12 cellular contexts compared by ENCODE assay signal in genomic region chr7:106369349-106369748, GRCh38.
DNase-seq lines count a peak whose midpoint lies in the region; FAIRE-seq and TF ChIP-seq lines count a peak whose summit lies in the region.
"Had no signal": no experiment of that assay in that cellular context is flagged by ENCODE, and none has a peak within 500 bp of the region (broad histone marks: within the 10 kb centered on the region; RNA-seq: fewer than 3 reads in every experiment).

No MANE protein-coding gene starts in this region.

- peaks cover 44% of the 10 kb centered on the region for H3K4me1 Mint-ChIP-seq in activated naive CD4-positive, alpha-beta T cell treated with anti-CD3 and anti-CD28 coated beads for 36 hours (ENCODE audit: low read depth)

- WGBS in smooth muscle cell (ENCODE audit: low lambda C conversion rate): 78% methylated on average over 3 of the region's 3 CpGs

- H3K4me1 ChIP-seq in smooth muscle cell (ENCODE audit: low read depth): no peaks in the 10 kb centered on the region

- no peak overlapping the region for H3K9ac ChIP-seq in smooth muscle cell (ENCODE audit: low read depth)

- H3K9me3 ChIP-seq in smooth muscle cell (replicated peaks; ENCODE audit: low read depth): no peaks in the 10 kb centered on the region

- H4K20me1 ChIP-seq in smooth muscle cell (ENCODE audit: low read depth): no peaks in the 10 kb centered on the region

- no peaks in the 10 kb centered on the region for H3K9me3 Mint-ChIP-seq in activated naive CD4-positive, alpha-beta T cell treated with anti-CD3 and anti-CD28 coated beads for 36 hours
- H3K9me3 Mint-ChIP-seq: CD14-positive monocyte had no signal

- intact Hi-C loops in activated naive CD4-positive, alpha-beta T cell treated with anti-CD3 and anti-CD28 coated beads for 36 hours (cut with micrococcal nuclease): loop anchor here (5.0 to 10.0 kb wide), 2 partner anchors 293 to 1445 kb away; partner anchors contain the start of gene CCDC71L

- H3K79me2 ChIP-seq in smooth muscle cell (ENCODE audit: low read depth): no peaks in the 10 kb centered on the region

- H2AFZ ChIP-seq in smooth muscle cell (ENCODE audit: low read depth): no peak overlapping the region

- H3K4me3 ChIP-seq in fibroblast of mammary gland (ENCODE audit: control insufficient read depth, low read depth, low read length): no peak overlapping the region
- no peak overlapping the region for H3K4me3 ChIP-seq in smooth muscle cell

- no peaks in the 10 kb centered on the region for H3F3A ChIP-seq in smooth muscle cell (ENCODE audit: low read depth)

- no peaks in the 10 kb centered on the region for H3K36me3 Mint-ChIP-seq in activated naive CD4-positive, alpha-beta T cell treated with anti-CD3 and anti-CD28 coated beads for 36 hours (ENCODE audit: low read depth)

- H3K36me3 ChIP-seq in smooth muscle cell (ENCODE audit: low read depth): no peaks in the 10 kb centered on the region

- H3K4me2 ChIP-seq in smooth muscle cell: no peak overlapping the region

- TF ChIP-seq CTCF in fibroblast of mammary gland (conservative IDR thresholded peaks at IDR 0.05; ENCODE audit: control insufficient read depth, insufficient read depth, low read depth, low read length): no peak
- no peak for TF ChIP-seq CTCF in smooth muscle cell (IDR thresholded peaks at IDR 0.05; ENCODE audit: borderline replicate concordance, insufficient read depth, poor library complexity, severe bottlenecking)

- H3K27me3 Mint-ChIP-seq in activated naive CD4-positive, alpha-beta T cell treated with anti-CD3 and anti-CD28 coated beads for 36 hours (ENCODE audit: low read depth): peaks cover 3% of the 10 kb centered on the region

- H3K4me3 Mint-ChIP-seq in activated naive CD4-positive, alpha-beta T cell treated with anti-CD3 and anti-CD28 coated beads for 36 hours: no peak overlapping the region
- H3K4me3 Mint-ChIP-seq: CD14-positive monocyte had no signal

- peak; percentile 41 for DNase-seq in activated naive CD4-positive, alpha-beta T cell treated with anti-CD3 and anti-CD28 coated beads for 36 hours
- DNase-seq in activated naive CD4-positive, alpha-beta T cell (lab: John Stamatoyannopoulos, UW): no peak
- peak; percentile 29 for DNase-seq in RCC 7860 (ENCODE audit: low spot score)
- peak; percentile 93 for DNase-seq in fibroblast of mammary gland (ENCODE audit: low read depth)
- DNase-seq in stromal cell of bone marrow (ENCODE audit: low read depth): peak; percentile 78
- DNase-seq in OCI-M2 (lab: John Stamatoyannopoulos, UW; ENCODE audit: unreplicated experiment): no peak
- DNase-seq in smooth muscle cell (lab: John Stamatoyannopoulos, UW; ENCODE audit: unreplicated experiment): no peak
- no peak for DNase-seq in frontal cortex (ENCODE audit: low spot score in 2 of 2)
- DNase-seq: kidney; NCI-H1092; stimulated activated naive CD4-positive, alpha-beta T cell had no signal

- FAIRE-seq in RCC 7860 (lab: Jason Lieb, UNC) (no peak), frontal cortex (lab: Jason Lieb, UNC) (no peak)
- FAIRE-seq: kidney had no signal

- H3K27ac Mint-ChIP-seq in activated naive CD4-positive, alpha-beta T cell treated with anti-CD3 and anti-CD28 coated beads for 36 hours: no peak overlapping the region

- H3K27ac ChIP-seq in smooth muscle cell (ENCODE audit: low read depth): no peak overlapping the region

- CTCF ChIA-PET in activated naive CD4-positive, alpha-beta T cell treated with anti-CD3 and anti-CD28 coated beads for 36 hours (lab: Charles Lee): interaction anchor here (1.1 kb wide), 1 partner anchor 192 kb away, joined by 3 read pairs; no protein-coding TSS in a partner anchor

- no peaks in the 10 kb centered on the region for H3K27me3 ChIP-seq in smooth muscle cell (ENCODE audit: low read depth)

Comparison
In these comparisons a context has a peak if more than half of its experiments do, and no peak if none do; other contexts are left out.
1. DNase-seq: peak in activated naive CD4-positive, alpha-beta T cell treated with anti-CD3 and anti-CD28 coated beads for 36 hours (single experiment), RCC 7860 (single experiment), fibroblast of mammary gland (single experiment) and stromal cell of bone marrow (single experiment); none in activated naive CD4-positive, alpha-beta T cell (0 of 4), OCI-M2 (single experiment), smooth muscle cell (single experiment) and frontal cortex (0 of 2).